ENCODE assay signal across 9 cellular contexts in genomic region chr5:59773286-59773685, GRCh38.
"Had no signal": no experiment of that assay in that cellular context is flagged by ENCODE, and none has a peak within 500 bp of the region (broad histone marks: within the 10 kb centered on the region; RNA-seq: fewer than 3 reads in every experiment).

No MANE protein-coding gene starts in this region.

- H3K9me3 ChIP-seq: left lung had no signal

- DNase-seq: activated CD4-positive, alpha-beta T cell treated with anti-CD3 and anti-CD28 coated beads, Interleukin-2, amount 50 U/mL, for 4 hours; activated gamma-delta T cell; activated T-cell treated with anti-CD3 and anti-CD28 coated beads, Interleukin-2, amount 50 U/mL, for 1 hour; cortex of kidney; effector memory CD4-positive, alpha-beta T cell; left lung; stimulated activated CD4-positive, alpha-beta T cell treated with anti-CD3 and anti-CD28 coated beads, Interleukin-2, amount 100 ng/mL, for 48 hours; stimulated activated naive CD4-positive, alpha-beta T cell treated with Interleukin-2 at 50 U/mL for 16 hours had no signal

- H3K4me3 ChIP-seq: left lung had no signal

- H3K27ac ChIP-seq: epithelial cell of prostate, left lung had no signal

- ATAC-seq: left lung had no signal

- H3K36me3 ChIP-seq: left lung had no signal
